ENCODE assay signal across 9 cellular contexts in genomic region chr20:45968801-45969711, GRCh38. TPM values are rescaled to one million over a fixed set of nuclear protein-coding genes. Genes with fewer than 3 reads are reported as not detected.
DNase-seq lines count a peak whose midpoint lies in the region; ATAC-seq and TF ChIP-seq lines count a peak whose summit lies in the region.
"Had no signal": no experiment of that assay in that cellular context is flagged by ENCODE, and none has a peak within 500 bp of the region (broad histone marks: within the 10 kb centered on the region; RNA-seq: fewer than 3 reads in every experiment).

No MANE protein-coding gene starts in this region.

- H3K4me1 ChIP-seq in A673 (ENCODE audit: insufficient read depth, low read length, poor library complexity, severe bottlenecking) (peaks cover 11% of the 10 kb centered on the region), lower lobe of right lung (peaks cover 26% of the 10 kb centered on the region)

- ATAC-seq in activated naive CD8-positive, alpha-beta T cell treated with anti-CD3 and anti-CD28 coated beads, Interleukin-2, amount 10 ng/mL, durations not matched to agents 7 days and 5 days (ENCODE audit: low read depth) = no peak
- ATAC-seq in lower lobe of right lung (no peak), HG03457 (IDR thresholded peaks at IDR 0.05; ENCODE audit: unreplicated experiment) (no peak)

- POLR2A ChIA-PET in A673 (lab: Charles Lee; ENCODE audit: low non-redundant PET) = no interaction called here
- POLR2A ChIA-PET in activated naive CD8-positive, alpha-beta T cell treated with anti-CD3 and anti-CD28 coated beads, Interleukin-2, amount 10 ng/mL, durations not matched to agents 7 days and 5 days (lab: Charles Lee) = interaction anchor here (1.1 to 6.0 kb wide), 11 partner anchors 11 to 645 kb away, joined by 3 to 93 read pairs (median 7); partner anchors contain the start of genes ACOT8, CTSA, DNTTIP1 and NEURL2

- peak overlapping the region; percentile 53 for H3K27ac ChIP-seq in A673 (ENCODE audit: low read depth, low read length, poor library complexity, severe bottlenecking)
- no peak overlapping the region for H3K27ac ChIP-seq in lower lobe of right lung

- DNase-seq in A673 (ENCODE audit: low spot score) (no peak), GM04504 (ENCODE audit: low read depth) (peak; percentile 46), lower lobe of right lung (peak; percentile 45), anterior cingulate cortex (lab: John Stamatoyannopoulos, UW) (no peak), GOT3 (lab: John Stamatoyannopoulos, UW) (no peak), inferior parietal cortex (ENCODE audit: extremely low spot score) (no peak)
- no peak for DNase-seq in activated naive CD8-positive, alpha-beta T cell treated with anti-CD3 and anti-CD28 coated beads, Interleukin-2, amount 10 ng/mL, durations not matched to agents 7 days and 5 days

- H3K27me3 Mint-ChIP-seq in activated naive CD8-positive, alpha-beta T cell treated with anti-CD3 and anti-CD28 coated beads, Interleukin-2, amount 10 ng/mL, durations not matched to agents 7 days and 5 days = no peaks in the 10 kb centered on the region

- H3K4me3 ChIP-seq in A673 (ENCODE audit: low read depth, low read length, poor library complexity, severe bottlenecking) (no peak overlapping the region), lower lobe of right lung (no peak overlapping the region)
- H3K4me3 ChIP-seq: testis had no signal

- TF ChIP-seq CTCF in A673 (conservative IDR thresholded peaks at IDR 0.05; ENCODE audit: low read depth, low read length) (no peak), lower lobe of right lung (IDR thresholded peaks at IDR 0.05) (no peak)

- no peak overlapping the region for H3K4me3 Mint-ChIP-seq in activated naive CD8-positive, alpha-beta T cell treated with anti-CD3 and anti-CD28 coated beads, Interleukin-2, amount 10 ng/mL, durations not matched to agents 7 days and 5 days

- H3K27ac Mint-ChIP-seq in activated naive CD8-positive, alpha-beta T cell treated with anti-CD3 and anti-CD28 coated beads, Interleukin-2, amount 10 ng/mL, durations not matched to agents 7 days and 5 days = peak overlapping the region; percentile 38

- H3K36me3 ChIP-seq in A673 (ENCODE audit: insufficient read depth, low read length, poor library complexity, severe bottlenecking) (peaks cover 50% of the 10 kb centered on the region), lower lobe of right lung (peaks cover 56% of the 10 kb centered on the region)

- no TSS peak for BruUV-seq in A673 (replicated peaks; lab: Mats Ljungman, UMichigan)

- intact Hi-C loops in A673 (cut with micrococcal nuclease; ENCODE audit: unreplicated experiment) = loop anchor here (10.0 kb wide), 1 partner anchor 74 kb away; the partner anchor contains the start of genes CTSA and NEURL2
- intact Hi-C loops in lower lobe of right lung (cut with DNase I) = no loop called here

- H3K36me3 Mint-ChIP-seq in activated naive CD8-positive, alpha-beta T cell treated with anti-CD3 and anti-CD28 coated beads, Interleukin-2, amount 10 ng/mL, durations not matched to agents 7 days and 5 days = peaks cover 7% of the 10 kb centered on the region

- H3K4me1 Mint-ChIP-seq in activated naive CD8-positive, alpha-beta T cell treated with anti-CD3 and anti-CD28 coated beads, Interleukin-2, amount 10 ng/mL, durations not matched to agents 7 days and 5 days = peaks cover 12% of the 10 kb centered on the region

- H3K27me3 ChIP-seq in A673 (replicated peaks; ENCODE audit: insufficient read depth, low read depth, low read length, poor library complexity) (no peaks in the 10 kb centered on the region), lower lobe of right lung (ENCODE audit: low read depth) (no peaks in the 10 kb centered on the region)
- H3K27me3 ChIP-seq: testis had no signal

- no peaks in the 10 kb centered on the region for H3K9me3 Mint-ChIP-seq in activated naive CD8-positive, alpha-beta T cell treated with anti-CD3 and anti-CD28 coated beads, Interleukin-2, amount 10 ng/mL, durations not matched to agents 7 days and 5 days

- H3K9me3 ChIP-seq in A673 (ENCODE audit: low read depth, low read length, poor library complexity, severe bottlenecking) = no peaks in the 10 kb centered on the region
- no peaks in the 10 kb centered on the region for H3K9me3 ChIP-seq in lower lobe of right lung
- H3K9me3 ChIP-seq: testis had no signal

- CTCF ChIA-PET in A673 (lab: Charles Lee) = interaction anchor here (0.6 to 2.9 kb wide), 7 partner anchors 8 to 162 kb away, joined by 3 to 18 read pairs (median 3); partner anchors contain the start of gene PCIF1

RNA-seq across cellular contexts. Expression of gene ZNF335, which starts 2.9 kb away (rescaled TPM):
- total RNA-seq in A673 (2021) = 31.9 and 32.9 TPM in 2 replicates
- total RNA-seq in activated naive CD8-positive, alpha-beta T cell treated with anti-CD3 and anti-CD28 coated beads, Interleukin-2, amount 10 ng/mL, durations not matched to agents 7 days and 5 days = 10 to 100 TPM; 43.3 to 43.7 TPM
- 20.4 TPM for total RNA-seq in lower lobe of right lung

RNA-seq across cellular contexts. Expression of gene PCIF1, which starts 34.6 kb away (rescaled TPM):
- total RNA-seq in A673 (2021) (47.5 and 55.8 TPM in 2 replicates), lower lobe of right lung (34.7 TPM)
- 10 to 100 TPM; 54.5 to 58.3 TPM for total RNA-seq in activated naive CD8-positive, alpha-beta T cell treated with anti-CD3 and anti-CD28 coated beads, Interleukin-2, amount 10 ng/mL, durations not matched to agents 7 days and 5 days

RNA-seq across cellular contexts. Expression of gene MMP9, which starts 39.7 kb away (rescaled TPM):
- 2.4 and 2.8 TPM in 2 replicates for total RNA-seq in A673 (2021)
- total RNA-seq in activated naive CD8-positive, alpha-beta T cell treated with anti-CD3 and anti-CD28 coated beads, Interleukin-2, amount 10 ng/mL, durations not matched to agents 7 days and 5 days = 10 to 100 TPM; 18.4 to 21.8 TPM
- total RNA-seq in lower lobe of right lung = 9.4 TPM

RNA-seq across cellular contexts. Expression of gene PLTP, which starts 57.1 kb away (rescaled TPM):
- 58.3 and 62.8 TPM in 2 replicates for total RNA-seq in A673 (2021)
- total RNA-seq in activated naive CD8-positive, alpha-beta T cell treated with anti-CD3 and anti-CD28 coated beads, Interleukin-2, amount 10 ng/mL, durations not matched to agents 7 days and 5 days = 1 to 10 TPM; 2.2 to 2.9 TPM
- 145 TPM for total RNA-seq in lower lobe of right lung

RNA-seq across cellular contexts. Expression of gene SLC12A5, which starts 60.0 kb away (rescaled TPM):
- total RNA-seq in A673 (2021) = 20.0 and 20.9 TPM in 2 replicates
- total RNA-seq in activated naive CD8-positive, alpha-beta T cell treated with anti-CD3 and anti-CD28 coated beads, Interleukin-2, amount 10 ng/mL, durations not matched to agents 7 days and 5 days = 1 to 10 TPM; 1.6 to 1.9 TPM
- 1.2 TPM for total RNA-seq in lower lobe of right lung

Comparison
In these comparisons a context has a peak if more than half of its experiments do, and no peak if none do; other contexts are left out.
1. DNase-seq: peak in GM04504 (single experiment) and lower lobe of right lung (single experiment); none in A673 (single experiment), activated naive CD8-positive, alpha-beta T cell treated with anti-CD3 and anti-CD28 coated beads, Interleukin-2, amount 10 ng/mL, durations not matched to agents 7 days and 5 days (single experiment), anterior cingulate cortex (0 of 58), GOT3 (single experiment) and inferior parietal cortex (single experiment).